ENCODE assay signal across 8 cellular contexts in genomic region chr11:119474682-119475596, GRCh38.
DNase-seq lines count a peak whose midpoint lies in the region; TF ChIP-seq lines count a peak whose summit lies in the region.

No MANE protein-coding gene starts in this region.

- TF ChIP-seq CTCF in 22Rv1 (IDR thresholded peaks at IDR 0.05) (peak; percentile 90), GM12872 (IDR thresholded peaks at IDR 0.05; ENCODE audit: insufficient read depth, low read depth, low read length) (peak; percentile 98), WI38 (IDR thresholded peaks at IDR 0.05; ENCODE audit: low read depth, low read length) (peak; percentile 95)

- H3K4me3 ChIP-seq in WI38 (ENCODE audit: low read depth, low read length), result no peak overlapping the region

- no peak overlapping the region for H3K27ac ChIP-seq in 22Rv1

- peak; percentile 45 for DNase-seq in NCI-H2029 treated with DMSO at 0.1 percent for 48 hours (lab: John Stamatoyannopoulos, UW)
- DNase-seq in cerebellar cortex (ENCODE audit: low spot score), result peak; percentile 77
- DNase-seq in kidney tubule cell (ENCODE audit: low spot score), result peak; percentile 84
- peak; percentile 62 to 64 for DNase-seq in stimulated activated CD4-positive, alpha-beta T cell treated with anti-CD3 and anti-CD28 coated beads, Interleukin-2, amount 100 ng/mL, for 24 hours
- DNase-seq in NCI-H187 (lab: John Stamatoyannopoulos, UW), result no peak

Comparison
In these comparisons a context has a peak if more than half of its experiments do, and no peak if none do; other contexts are left out.
1. DNase-seq: peak in NCI-H2029 treated with DMSO at 0.1 percent for 48 hours (single experiment), cerebellar cortex (single experiment), kidney tubule cell (single experiment) and stimulated activated CD4-positive, alpha-beta T cell treated with anti-CD3 and anti-CD28 coated beads, Interleukin-2, amount 100 ng/mL, for 24 hours (2 of 2); none in NCI-H187 (0 of 2).
2. Peak in every context shown above with its lines, with median percentiles within 50 percentile points of each other: CTCF ChIP-seq.